8 cellular contexts compared by ENCODE assay signal in genomic region chr11:85665756-85666155, GRCh38. TPM values are rescaled to one million over a fixed set of nuclear protein-coding genes. Genes with fewer than 3 reads are reported as not detected.
DNase-seq lines count a peak whose midpoint lies in the region; ATAC-seq and TF ChIP-seq lines count a peak whose summit lies in the region.

No MANE protein-coding gene starts in this region.

- no peak for DNase-seq in activated naive CD4-positive, alpha-beta T cell treated with anti-CD3 and anti-CD28 coated beads, Interleukin-2, amount 10 ng/mL, durations not matched to agents 7 days and 5 days
- no peak for DNase-seq in activated naive CD4-positive, alpha-beta T cell treated with Interleukin-2 at 50 U/mL for 16 hours
- DNase-seq in activated T-helper 2 cell treated with anti-CD3 and anti-CD28 coated beads, Interferon-gamma antibody, Interleukin-2, Interleukin-4, amounts not matched to agents 10 μg/mL and 5 μg/mL and 100 μg/mL, durations not matched to agents 14 hours and 24 hours and 36 hours (ENCODE audit: low spot score), result no peak
- DNase-seq in thoracic aorta (ENCODE audit: low spot score), result no peak
- DNase-seq in NCI-H1694 (lab: John Stamatoyannopoulos, UW), result no peak
- DNase-seq in HPDE6-E6E7 (ENCODE audit: extremely low spot score), result no peak
- DNase-seq in SK-N-DZ (ENCODE audit: low spot score), result no peak

- H3K9me3 ChIP-seq in thoracic aorta, result no peaks in the 10 kb centered on the region

- peak overlapping the region; percentile 61 for H3K4me3 Mint-ChIP-seq in activated naive CD4-positive, alpha-beta T cell treated with anti-CD3 and anti-CD28 coated beads, Interleukin-2, amount 10 ng/mL, durations not matched to agents 7 days and 5 days
- H3K4me3 Mint-ChIP-seq in activated T-helper 2 cell treated with anti-CD3 and anti-CD28 coated beads, Interferon-gamma antibody, Interleukin-2, Interleukin-4, amounts not matched to agents 10 μg/mL and 5 μg/mL and 100 μg/mL, durations not matched to agents 14 hours and 24 hours and 36 hours (ENCODE audit: low read depth), result peak overlapping the region; percentile 31

- H3K36me3 Mint-ChIP-seq in activated naive CD4-positive, alpha-beta T cell treated with anti-CD3 and anti-CD28 coated beads, Interleukin-2, amount 10 ng/mL, durations not matched to agents 7 days and 5 days, result peaks cover 28% of the 10 kb centered on the region
- peaks cover 29% of the 10 kb centered on the region for H3K36me3 Mint-ChIP-seq in activated T-helper 2 cell treated with anti-CD3 and anti-CD28 coated beads, Interferon-gamma antibody, Interleukin-2, Interleukin-4, amounts not matched to agents 10 μg/mL and 5 μg/mL and 100 μg/mL, durations not matched to agents 14 hours and 24 hours and 36 hours (ENCODE audit: low read depth)

- H3K36me3 ChIP-seq in thoracic aorta, result no peaks in the 10 kb centered on the region

- intact Hi-C loops in activated T-helper 2 cell treated with anti-CD3 and anti-CD28 coated beads, Interferon-gamma antibody, Interleukin-2, Interleukin-4, amounts not matched to agents 10 μg/mL and 5 μg/mL and 100 μg/mL, durations not matched to agents 14 hours and 24 hours and 36 hours (cut with micrococcal nuclease), result loop anchor here (1.0 to 2.0 kb wide), 3 partner anchors 85 to 579 kb away; partner anchors contain the start of gene EED

- H3K4me1 ChIP-seq in thoracic aorta (ENCODE audit: control insufficient read depth in 1 of 2, low read depth in 2 of 2), result peaks cover 21% of the 10 kb centered on the region in 2 donors

- H3K27ac ChIP-seq in layer of hippocampus (ENCODE audit: low read depth, low read length), result peak overlapping the region; percentile 31
- H3K27ac ChIP-seq in thoracic aorta, result peak overlapping the region in 1 of 2 donors; percentile 94

- H3K27ac Mint-ChIP-seq in activated naive CD4-positive, alpha-beta T cell treated with anti-CD3 and anti-CD28 coated beads, Interleukin-2, amount 10 ng/mL, durations not matched to agents 7 days and 5 days, result peak overlapping the region; percentile 98
- peak overlapping the region; percentile 35 for H3K27ac Mint-ChIP-seq in activated T-helper 2 cell treated with anti-CD3 and anti-CD28 coated beads, Interferon-gamma antibody, Interleukin-2, Interleukin-4, amounts not matched to agents 10 μg/mL and 5 μg/mL and 100 μg/mL, durations not matched to agents 14 hours and 24 hours and 36 hours

- peaks cover 4% of the 10 kb centered on the region for H3K27me3 Mint-ChIP-seq in activated naive CD4-positive, alpha-beta T cell treated with anti-CD3 and anti-CD28 coated beads, Interleukin-2, amount 10 ng/mL, durations not matched to agents 7 days and 5 days
- no peaks in the 10 kb centered on the region for H3K27me3 Mint-ChIP-seq in activated T-helper 2 cell treated with anti-CD3 and anti-CD28 coated beads, Interferon-gamma antibody, Interleukin-2, Interleukin-4, amounts not matched to agents 10 μg/mL and 5 μg/mL and 100 μg/mL, durations not matched to agents 14 hours and 24 hours and 36 hours (ENCODE audit: low read depth)

- no peak for TF ChIP-seq CTCF in thoracic aorta (IDR thresholded peaks at IDR 0.05)

- CTCF ChIA-PET in activated naive CD4-positive, alpha-beta T cell treated with anti-CD3 and anti-CD28 coated beads, Interleukin-2, amount 10 ng/mL, durations not matched to agents 7 days and 5 days (lab: Charles Lee), result no interaction called here

- H3K27me3 ChIP-seq in layer of hippocampus (ENCODE audit: control insufficient read depth, insufficient read depth, low read length), result no peaks in the 10 kb centered on the region
- H3K27me3 ChIP-seq in thoracic aorta (replicated peaks; ENCODE audit: insufficient read depth), result no peaks in the 10 kb centered on the region

- H3K4me3 ChIP-seq in thoracic aorta, result peak overlapping the region; percentile 89

- peaks cover 26% of the 10 kb centered on the region for H3K4me1 Mint-ChIP-seq in activated naive CD4-positive, alpha-beta T cell treated with anti-CD3 and anti-CD28 coated beads, Interleukin-2, amount 10 ng/mL, durations not matched to agents 7 days and 5 days
- peaks cover 23% of the 10 kb centered on the region for H3K4me1 Mint-ChIP-seq in activated T-helper 2 cell treated with anti-CD3 and anti-CD28 coated beads, Interferon-gamma antibody, Interleukin-2, Interleukin-4, amounts not matched to agents 10 μg/mL and 5 μg/mL and 100 μg/mL, durations not matched to agents 14 hours and 24 hours and 36 hours (ENCODE audit: low read depth)

- no peaks in the 10 kb centered on the region for H3K9me3 Mint-ChIP-seq in activated naive CD4-positive, alpha-beta T cell treated with anti-CD3 and anti-CD28 coated beads, Interleukin-2, amount 10 ng/mL, durations not matched to agents 7 days and 5 days
- no peaks in the 10 kb centered on the region for H3K9me3 Mint-ChIP-seq in activated T-helper 2 cell treated with anti-CD3 and anti-CD28 coated beads, Interferon-gamma antibody, Interleukin-2, Interleukin-4, amounts not matched to agents 10 μg/mL and 5 μg/mL and 100 μg/mL, durations not matched to agents 14 hours and 24 hours and 36 hours

- no peak for ATAC-seq in thoracic aorta (ENCODE audit: insufficient number of reproducible peaks, low FRiP score, low read depth)

RNA-seq across cellular contexts. Expression of gene CREBZF, which starts 0.8 kb away (rescaled TPM):
- 47.8 and 49.7 TPM in 2 replicates for total RNA-seq in activated T-helper 2 cell treated with anti-CD3 and anti-CD28 coated beads, Interferon-gamma antibody, Interleukin-2, Interleukin-4, amounts not matched to agents 10 μg/mL and 5 μg/mL and 100 μg/mL, durations not matched to agents 14 hours and 24 hours and 36 hours
- 10 to 100 TPM; 74.9 to 88.3 TPM for total RNA-seq in thoracic aorta
- polyA plus RNA-seq in SK-N-DZ (2014; cell fraction: cytosol; rRNA removed), result 121 and 122 TPM in 2 replicates
- polyA plus RNA-seq in SK-N-DZ (2014; cell fraction: nucleus; rRNA removed), result 382 and 397 TPM in 2 replicates

RNA-seq across cellular contexts. Expression of gene TMEM126A, which starts 18.0 kb away (rescaled TPM):
- total RNA-seq in activated T-helper 2 cell treated with anti-CD3 and anti-CD28 coated beads, Interferon-gamma antibody, Interleukin-2, Interleukin-4, amounts not matched to agents 10 μg/mL and 5 μg/mL and 100 μg/mL, durations not matched to agents 14 hours and 24 hours and 36 hours, result 48.9 and 49.3 TPM in 2 replicates
- 10 to 100 TPM; 11.0 to 25.4 TPM for total RNA-seq in thoracic aorta
- 58.8 and 65.7 TPM in 2 replicates for polyA plus RNA-seq in SK-N-DZ (2014; cell fraction: cytosol; rRNA removed)
- 31.6 and 46.0 TPM in 2 replicates for polyA plus RNA-seq in SK-N-DZ (2014; cell fraction: nucleus; rRNA removed)

RNA-seq across cellular contexts. Expression of gene CCDC89, which starts 20.2 kb away (rescaled TPM):
- total RNA-seq in activated T-helper 2 cell treated with anti-CD3 and anti-CD28 coated beads, Interferon-gamma antibody, Interleukin-2, Interleukin-4, amounts not matched to agents 10 μg/mL and 5 μg/mL and 100 μg/mL, durations not matched to agents 14 hours and 24 hours and 36 hours, result not detected in 2 replicates
- 1 to 10 TPM in 1 of 2 donors, under 1 TPM in 1; 0.81 to 2.3 TPM for total RNA-seq in thoracic aorta
- polyA plus RNA-seq in SK-N-DZ (2014; cell fraction: cytosol; rRNA removed), result 5.9 and 7.1 TPM in 2 replicates
- 4.6 and 5.6 TPM in 2 replicates for polyA plus RNA-seq in SK-N-DZ (2014; cell fraction: nucleus; rRNA removed)

RNA-seq across cellular contexts. Expression of gene TMEM126B, which starts 37.4 kb away (rescaled TPM):
- total RNA-seq in activated T-helper 2 cell treated with anti-CD3 and anti-CD28 coated beads, Interferon-gamma antibody, Interleukin-2, Interleukin-4, amounts not matched to agents 10 μg/mL and 5 μg/mL and 100 μg/mL, durations not matched to agents 14 hours and 24 hours and 36 hours, result 63.8 and 66.5 TPM in 2 replicates
- total RNA-seq in thoracic aorta, result 10 to 100 TPM; 36.8 to 51.7 TPM
- 116 and 131 TPM in 2 replicates for polyA plus RNA-seq in SK-N-DZ (2014; cell fraction: cytosol; rRNA removed)
- 143 and 165 TPM in 2 replicates for polyA plus RNA-seq in SK-N-DZ (2014; cell fraction: nucleus; rRNA removed)

RNA-seq across cellular contexts. Expression of gene DLG2, which starts 38.6 kb away (rescaled TPM):
- total RNA-seq in activated T-helper 2 cell treated with anti-CD3 and anti-CD28 coated beads, Interferon-gamma antibody, Interleukin-2, Interleukin-4, amounts not matched to agents 10 μg/mL and 5 μg/mL and 100 μg/mL, durations not matched to agents 14 hours and 24 hours and 36 hours, result 1.8 and 2.1 TPM in 2 replicates
- total RNA-seq in thoracic aorta, result 10 to 100 TPM in 1 of 2 donors, 1 to 10 TPM in 1; 3.8 to 16.4 TPM
- 0.59 and 1.3 TPM in 2 replicates for polyA plus RNA-seq in SK-N-DZ (2014; cell fraction: cytosol; rRNA removed)
- 1.3 and 6.0 TPM in 2 replicates for polyA plus RNA-seq in SK-N-DZ (2014; cell fraction: nucleus; rRNA removed)
